ENCODE assay signal across 8 cellular contexts in the genomic region with DNA sequence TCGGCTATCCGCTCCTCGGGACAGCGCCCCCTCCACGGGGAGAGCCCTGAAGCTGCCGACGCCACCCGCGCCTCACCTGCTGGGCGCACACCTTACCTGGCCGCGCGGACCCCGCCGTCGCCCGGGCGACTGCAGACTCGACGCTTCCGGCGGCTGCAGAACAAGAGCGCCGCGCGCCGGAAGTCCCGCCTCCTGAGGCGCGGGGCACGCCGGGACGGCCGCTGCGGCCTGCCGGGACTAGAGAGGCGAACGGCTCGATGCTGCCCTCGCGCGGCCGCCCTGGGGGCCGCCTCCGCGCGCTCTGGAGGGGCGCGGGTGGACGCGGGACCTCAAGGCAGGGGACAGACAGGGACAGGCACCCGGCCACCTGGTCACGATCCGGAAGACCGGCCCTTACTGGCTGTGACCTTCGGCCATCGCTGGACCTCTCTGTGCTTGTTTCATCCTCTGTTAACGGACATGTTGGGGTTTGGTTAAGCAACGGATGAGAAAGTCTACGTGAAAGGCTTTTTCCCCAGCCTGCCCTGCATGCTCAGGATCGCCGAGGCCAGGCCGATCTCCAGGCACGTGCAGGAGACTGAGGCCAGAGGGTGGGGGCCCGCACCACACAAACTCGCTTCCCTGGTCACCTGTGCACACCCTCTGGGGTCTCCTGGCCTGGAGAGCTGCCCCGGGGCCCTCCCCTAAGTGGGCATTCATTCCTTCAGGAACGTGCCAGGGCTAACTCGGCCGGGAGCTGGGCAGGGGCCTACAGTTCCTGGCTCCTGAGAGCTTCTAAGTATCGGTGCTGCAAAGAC. TPM values are rescaled to one million over a fixed set of nuclear protein-coding genes. Genes with fewer than 3 reads are reported as not detected.
DNase-seq lines count a peak whose midpoint lies in the region; ATAC-seq, FAIRE-seq and TF ChIP-seq lines count a peak whose summit lies in the region.

A gene with protein sequence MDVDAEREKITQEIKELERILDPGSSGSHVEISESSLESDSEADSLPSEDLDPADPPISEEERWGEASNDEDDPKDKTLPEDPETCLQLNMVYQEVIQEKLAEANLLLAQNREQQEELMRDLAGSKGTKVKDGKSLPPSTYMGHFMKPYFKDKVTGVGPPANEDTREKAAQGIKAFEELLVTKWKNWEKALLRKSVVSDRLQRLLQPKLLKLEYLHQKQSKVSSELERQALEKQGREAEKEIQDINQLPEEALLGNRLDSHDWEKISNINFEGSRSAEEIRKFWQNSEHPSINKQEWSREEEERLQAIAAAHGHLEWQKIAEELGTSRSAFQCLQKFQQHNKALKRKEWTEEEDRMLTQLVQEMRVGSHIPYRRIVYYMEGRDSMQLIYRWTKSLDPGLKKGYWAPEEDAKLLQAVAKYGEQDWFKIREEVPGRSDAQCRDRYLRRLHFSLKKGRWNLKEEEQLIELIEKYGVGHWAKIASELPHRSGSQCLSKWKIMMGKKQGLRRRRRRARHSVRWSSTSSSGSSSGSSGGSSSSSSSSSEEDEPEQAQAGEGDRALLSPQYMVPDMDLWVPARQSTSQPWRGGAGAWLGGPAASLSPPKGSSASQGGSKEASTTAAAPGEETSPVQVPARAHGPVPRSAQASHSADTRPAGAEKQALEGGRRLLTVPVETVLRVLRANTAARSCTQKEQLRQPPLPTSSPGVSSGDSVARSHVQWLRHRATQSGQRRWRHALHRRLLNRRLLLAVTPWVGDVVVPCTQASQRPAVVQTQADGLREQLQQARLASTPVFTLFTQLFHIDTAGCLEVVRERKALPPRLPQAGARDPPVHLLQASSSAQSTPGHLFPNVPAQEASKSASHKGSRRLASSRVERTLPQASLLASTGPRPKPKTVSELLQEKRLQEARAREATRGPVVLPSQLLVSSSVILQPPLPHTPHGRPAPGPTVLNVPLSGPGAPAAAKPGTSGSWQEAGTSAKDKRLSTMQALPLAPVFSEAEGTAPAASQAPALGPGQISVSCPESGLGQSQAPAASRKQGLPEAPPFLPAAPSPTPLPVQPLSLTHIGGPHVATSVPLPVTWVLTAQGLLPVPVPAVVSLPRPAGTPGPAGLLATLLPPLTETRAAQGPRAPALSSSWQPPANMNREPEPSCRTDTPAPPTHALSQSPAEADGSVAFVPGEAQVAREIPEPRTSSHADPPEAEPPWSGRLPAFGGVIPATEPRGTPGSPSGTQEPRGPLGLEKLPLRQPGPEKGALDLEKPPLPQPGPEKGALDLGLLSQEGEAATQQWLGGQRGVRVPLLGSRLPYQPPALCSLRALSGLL (N-terminal part only) (minus strand): TSS at position 133 of the 797 bp plus-strand sequence. CDS start 1,742 bp downstream, outside the sequence.

- FAIRE-seq in GM19239 (lab: Jason Lieb, UNC): peak; percentile 95

- peak within 1 kb of the TSS; percentile 81 for H3K4me3 ChIP-seq in BE2C (ENCODE audit: low read depth, low read length)

- peaks cover 47% of the 10 kb centered on the region for H3K36me3 Mint-ChIP-seq in activated CD4-positive, alpha-beta memory T cell treated with anti-CD3 and anti-CD28 coated beads, Interleukin-2, amount 10 ng/mL, durations not matched to agents 7 days and 5 days (ENCODE audit: low read depth)

- peak; percentile 68 for ATAC-seq in HG03520 (IDR thresholded peaks at IDR 0.05; ENCODE audit: unreplicated experiment)

- DNase-seq in BE2C (peak; percentile 93), GM19239 (ENCODE audit: insufficient read length, low spot score) (peak; percentile 98), NCI-H82 treated with DMSO at 0.1 percent for 48 hours (lab: John Stamatoyannopoulos, UW; ENCODE audit: unreplicated experiment) (peak; percentile 52), lung microvascular endothelial cell (ENCODE audit: low read depth in 2 of 2) (peak; percentile 88 to 92)
- DNase-seq in activated CD4-positive, alpha-beta memory T cell treated with anti-CD3 and anti-CD28 coated beads, Interleukin-2, amount 10 ng/mL, durations not matched to agents 7 days and 5 days: peak; percentile 89
- DNase-seq in effector CD8-positive, alpha-beta T cell (lab: John Stamatoyannopoulos, UW): peak; percentile 77
- DNase-seq in stimulated activated CD4-positive, alpha-beta T cell treated with anti-CD3 and anti-CD28 coated beads, TNF-alpha, amount 100 ng/mL, for 24 hours (ENCODE audit: low read depth in 3 of 3): peak; percentile 73 to 85 (median 74)

- CTCF ChIA-PET in activated CD4-positive, alpha-beta memory T cell treated with anti-CD3 and anti-CD28 coated beads, Interleukin-2, amount 10 ng/mL, durations not matched to agents 7 days and 5 days (lab: Charles Lee): interaction anchor here (0.6 to 3.9 kb wide), 9 partner anchors 10 to 685 kb away, joined by 3 to 31 read pairs (median 6); a partner anchor contains a TSS

- H3K4me3 Mint-ChIP-seq in activated CD4-positive, alpha-beta memory T cell treated with anti-CD3 and anti-CD28 coated beads, Interleukin-2, amount 10 ng/mL, durations not matched to agents 7 days and 5 days: peak within 1 kb of the TSS; percentile 83

- H3K4me1 Mint-ChIP-seq in activated CD4-positive, alpha-beta memory T cell treated with anti-CD3 and anti-CD28 coated beads, Interleukin-2, amount 10 ng/mL, durations not matched to agents 7 days and 5 days: peaks cover 61% of the 10 kb centered on the region

- H3K9me3 ChIP-seq in BE2C: no peaks in the 10 kb centered on the region

- H3K27me3 ChIP-seq in BE2C: no peaks in the 10 kb centered on the region

- peak within 1 kb of the TSS; percentile 78 for H3K27ac Mint-ChIP-seq in activated CD4-positive, alpha-beta memory T cell treated with anti-CD3 and anti-CD28 coated beads, Interleukin-2, amount 10 ng/mL, durations not matched to agents 7 days and 5 days

- POLR2A ChIA-PET in activated CD4-positive, alpha-beta memory T cell treated with anti-CD3 and anti-CD28 coated beads, Interleukin-2, amount 10 ng/mL, durations not matched to agents 7 days and 5 days (lab: Charles Lee): interaction anchor here (0.8 to 3.6 kb wide), 7 partner anchors 10 to 39 kb away, joined by 3 to 27 read pairs (median 5); a partner anchor contains a TSS

- no peaks in the 10 kb centered on the region for H3K27me3 Mint-ChIP-seq in activated CD4-positive, alpha-beta memory T cell treated with anti-CD3 and anti-CD28 coated beads, Interleukin-2, amount 10 ng/mL, durations not matched to agents 7 days and 5 days

- peaks cover 61% of the 10 kb centered on the region for H3K36me3 ChIP-seq in BE2C

- H3K9me3 Mint-ChIP-seq in activated CD4-positive, alpha-beta memory T cell treated with anti-CD3 and anti-CD28 coated beads, Interleukin-2, amount 10 ng/mL, durations not matched to agents 7 days and 5 days: no peaks in the 10 kb centered on the region

- TF ChIP-seq CTCF in BE2C (IDR thresholded peaks at IDR 0.05; ENCODE audit: low read depth, low read length): peak; percentile 73

- H3K4me1 ChIP-seq in BE2C: peaks cover 5% of the 10 kb centered on the region

RNA-seq across cellular contexts. Expression of the gene that starts here (rescaled TPM):
- polyA plus RNA-seq in BE2C (2012; ENCODE audit: insufficient read depth, insufficient read length, low read depth): 56.9 TPM
- 1 to 10 TPM; 8.8 TPM for total RNA-seq in activated CD4-positive, alpha-beta memory T cell treated with anti-CD3 and anti-CD28 coated beads, Interleukin-2, amount 10 ng/mL, durations not matched to agents 7 days and 5 days
- 3.0 and 3.7 TPM in 2 replicates for total RNA-seq in lung microvascular endothelial cell

Comparison
In these comparisons a context has a peak if more than half of its experiments do, and no peak if none do; other contexts are left out.
1. Peak in every context shown above with its lines: DNase-seq, ATAC-seq and H3K4me3 ChIP-seq.